Comparison of ENCODE assay signal across 9 cellular contexts in genomic region chr6:147508073-147508870, GRCh38. TPM values are rescaled to one million over a fixed set of nuclear protein-coding genes. Genes with fewer than 3 reads are reported as not detected.
DNase-seq lines count a peak whose midpoint lies in the region; ATAC-seq and TF ChIP-seq lines count a peak whose summit lies in the region.
"Had no signal": no experiment of that assay in that cellular context is flagged by ENCODE, and none has a peak within 500 bp of the region (broad histone marks: within the 10 kb centered on the region; RNA-seq: fewer than 3 reads in every experiment).

Gene SAMD5, plus strand, starts transcription at chr6:147508690. Its CDS starts 239 bp downstream, at chr6:147508929.

- TF ChIP-seq CTCF in GM10266 (IDR thresholded peaks at IDR 0.05; ENCODE audit: control insufficient read depth, insufficient read depth, low read depth, missing control alignments) = no peak
- TF ChIP-seq CTCF in fibroblast of pulmonary artery (IDR thresholded peaks at IDR 0.05; ENCODE audit: low read length, missing control alignments) = no peak

- intact Hi-C loops in activated CD4-positive, alpha-beta memory T cell treated with anti-CD3 and anti-CD28 coated beads for 36 hours (cut with micrococcal nuclease) = loop anchor here (5.0 kb wide), 3 partner anchors 651 to 954 kb away; no protein-coding TSS in a partner anchor

- CTCF ChIA-PET in activated CD4-positive, alpha-beta memory T cell treated with anti-CD3 and anti-CD28 coated beads for 36 hours (lab: Charles Lee) = interaction anchor here (1.0 to 1.5 kb wide), 7 partner anchors 125 to 956 kb away, joined by 3 to 24 read pairs (median 3); no protein-coding TSS in a partner anchor

- no peaks in the 10 kb centered on the region for H3K9me3 Mint-ChIP-seq in activated CD4-positive, alpha-beta memory T cell treated with anti-CD3 and anti-CD28 coated beads for 36 hours
- H3K9me3 Mint-ChIP-seq in naive thymus-derived CD8-positive, alpha-beta T cell = no peaks in the 10 kb centered on the region
- H3K9me3 Mint-ChIP-seq: activated naive CD4-positive, alpha-beta T cell treated with anti-CD3 and anti-CD28 coated beads, Interleukin-2, amount 50 U/mL, for 72 hours had no signal

- POLR2A ChIA-PET in activated CD4-positive, alpha-beta memory T cell treated with anti-CD3 and anti-CD28 coated beads for 36 hours (lab: Charles Lee) = no interaction called here
- POLR2A ChIA-PET in naive thymus-derived CD8-positive, alpha-beta T cell (lab: Charles Lee) = no interaction called here

- peaks cover 54% of the 10 kb centered on the region for H3K27me3 Mint-ChIP-seq in activated CD4-positive, alpha-beta memory T cell treated with anti-CD3 and anti-CD28 coated beads for 36 hours
- peaks cover 40 to 59% (median 51%) of the 10 kb centered on the region in 5 donors for H3K27me3 Mint-ChIP-seq in naive thymus-derived CD8-positive, alpha-beta T cell

- peak within 1 kb of the TSS; percentile 70 for H3K4me3 Mint-ChIP-seq in activated CD4-positive, alpha-beta memory T cell treated with anti-CD3 and anti-CD28 coated beads for 36 hours
- peak within 1 kb of the TSS; percentile 49 to 86 (median 72) for H3K4me3 Mint-ChIP-seq in naive thymus-derived CD8-positive, alpha-beta T cell

- H3K27ac Mint-ChIP-seq in activated CD4-positive, alpha-beta memory T cell treated with anti-CD3 and anti-CD28 coated beads for 36 hours = no peak within 1 kb of the TSS
- H3K27ac Mint-ChIP-seq in naive thymus-derived CD8-positive, alpha-beta T cell = no peak within 1 kb of the TSS
- H3K27ac Mint-ChIP-seq: activated naive CD4-positive, alpha-beta T cell treated with anti-CD3 and anti-CD28 coated beads, Interleukin-2, amount 50 U/mL, for 72 hours had no signal

- H3K4me1 Mint-ChIP-seq in activated CD4-positive, alpha-beta memory T cell treated with anti-CD3 and anti-CD28 coated beads for 36 hours (ENCODE audit: low read depth) = peaks cover 17% of the 10 kb centered on the region
- peaks cover 8 to 19% (median 14%) of the 10 kb centered on the region in 4 donors for H3K4me1 Mint-ChIP-seq in naive thymus-derived CD8-positive, alpha-beta T cell

- peak within 1 kb of the TSS; percentile 58 for H3K4me3 ChIP-seq in fibroblast of pulmonary artery (replicated peaks; ENCODE audit: low read depth, low read length)

- H3K36me3 Mint-ChIP-seq in activated CD4-positive, alpha-beta memory T cell treated with anti-CD3 and anti-CD28 coated beads for 36 hours = no peaks in the 10 kb centered on the region
- peaks cover 0 to 2% (median 0%) of the 10 kb centered on the region in 3 donors for H3K36me3 Mint-ChIP-seq in naive thymus-derived CD8-positive, alpha-beta T cell
- H3K36me3 Mint-ChIP-seq: activated naive CD4-positive, alpha-beta T cell treated with anti-CD3 and anti-CD28 coated beads, Interleukin-2, amount 50 U/mL, for 72 hours had no signal

- DNase-seq in GM10266 (ENCODE audit: extremely low spot score) (peak; percentile 54), LHCN-M2 (ENCODE audit: low read depth) (peak; percentile 61), fibroblast of pulmonary artery (ENCODE audit: low read depth) (peak; percentile 47), SKM-1 treated with dmso at 0.1 percent for 144 hours (lab: John Stamatoyannopoulos, UW; ENCODE audit: unreplicated experiment) (no peak), SHP77 (lab: John Stamatoyannopoulos, UW) (no peak)
- DNase-seq in activated CD4-positive, alpha-beta memory T cell treated with anti-CD3 and anti-CD28 coated beads for 36 hours = peak; percentile 34
- DNase-seq in naive thymus-derived CD8-positive, alpha-beta T cell = no peak

- peak; percentile 40 for ATAC-seq in GM21786 (IDR thresholded peaks at IDR 0.05; ENCODE audit: unreplicated experiment)
- ATAC-seq in naive thymus-derived CD8-positive, alpha-beta T cell = peak in 1 of 2 donors; percentile 39

RNA-seq across cellular contexts. Expression of gene SAMD5, which starts in this region (rescaled TPM):
- total RNA-seq in LHCN-M2 (2014; rRNA removed) = 2.2 and 4.0 TPM in 2 replicates
- 1.8 TPM for polyA plus RNA-seq in LHCN-M2 (2012)
- under 1 TPM; 0.02 to 0.12 TPM for total RNA-seq in activated CD4-positive, alpha-beta memory T cell treated with anti-CD3 and anti-CD28 coated beads for 36 hours
- total RNA-seq in naive thymus-derived CD8-positive, alpha-beta T cell = not detected
- polyA plus RNA-seq in naive thymus-derived CD8-positive, alpha-beta T cell = not detected
- total RNA-seq: activated naive CD4-positive, alpha-beta T cell treated with anti-CD3 and anti-CD28 coated beads, Interleukin-2, amount 50 U/mL, for 72 hours had no signal

Comparison
In these comparisons a context has a peak if more than half of its experiments do, and no peak if none do; other contexts are left out.
1. Peak in DNase-seq in activated CD4-positive, alpha-beta memory T cell treated with anti-CD3 and anti-CD28 coated beads for 36 hours; RNA of the gene not detected or under 1 TPM.
2. DNase-seq: peak in GM10266 (single experiment), LHCN-M2 (single experiment) and fibroblast of pulmonary artery (single experiment); none in naive thymus-derived CD8-positive, alpha-beta T cell (0 of 10), SKM-1 treated with dmso at 0.1 percent for 144 hours (single experiment) and SHP77 (0 of 2).